Comparison of ENCODE assay signal across 12 cellular contexts in genomic region chr2:7034313-7034712, GRCh38.
DNase-seq lines count a peak whose midpoint lies in the region; ATAC-seq and TF ChIP-seq lines count a peak whose summit lies in the region.
"Had no signal": no experiment of that assay in that cellular context is flagged by ENCODE, and none has a peak within 500 bp of the region (broad histone marks: within the 10 kb centered on the region; RNA-seq: fewer than 3 reads in every experiment).

No MANE protein-coding gene starts in this region.

- TF ChIP-seq CTCF in AG04449 (IDR thresholded peaks at IDR 0.05; ENCODE audit: insufficient read depth, low read length, missing control alignments) (peak; percentile 13), HCT116 (IDR thresholded peaks at IDR 0.05 in 2 of 3, conservative IDR thresholded peaks at IDR 0.05 in 1 of 3; ENCODE audit: borderline replicate concordance in 1 of 3, insufficient read depth in 1 of 3, low read depth in 2 of 3, low read length in 2 of 3) (0 out of 6 replicates have a peak, but pooled peaks of 1 of the 3 experiments have one; percentile 8)

- intact Hi-C loops in HCT116 (cut with micrococcal nuclease), result no loop called here

- no peaks in the 10 kb centered on the region for H3K79me2 ChIP-seq in HCT116 (ENCODE audit: insufficient read depth, low read length)

- CTCF ChIA-PET in AG04449 (lab: Yijun Ruan, JAX) (interaction anchor here (0.6 to 2.8 kb wide), 4 partner anchors 10 to 1844 kb away, joined by 3 to 27 read pairs (median 5); no protein-coding TSS in a partner anchor), HCT116 (lab: Charles Lee) (interaction anchor here (1.4 to 1.5 kb wide), 2 partner anchors 21 to 137 kb away, joined by 3 to 7 read pairs; no protein-coding TSS in a partner anchor)

- no peak overlapping the region for H2AFZ ChIP-seq in HCT116 (ENCODE audit: low read depth, low read length, poor library complexity, severe bottlenecking)

- no peaks in the 10 kb centered on the region for H3K27me3 ChIP-seq in HCT116 (ENCODE audit: insufficient read depth, low read length)

- no peaks in the 10 kb centered on the region for H3K9me3 ChIP-seq in HCT116 (ENCODE audit: control insufficient read depth in 1 of 2, insufficient read depth in 1 of 2, low read depth in 1 of 2, low read length in 2 of 2)

- H3K4me3 ChIP-seq in AG04449 (ENCODE audit: low read depth, low read length) (no peak overlapping the region), HCT116 (replicated peaks in 1 of 2; ENCODE audit: low read depth in 1 of 2, low read length in 2 of 2) (no peak overlapping the region)
- H3K4me3 ChIP-seq: GM12878 had no signal

- H3K9me2 ChIP-seq in HCT116 (ENCODE audit: insufficient read depth), result no peaks in the 10 kb centered on the region

- no peaks in the 10 kb centered on the region; a peak in 1 of 4 replicates for H3K36me3 ChIP-seq in HCT116 (ENCODE audit: control insufficient read depth in 1 of 2, insufficient read depth in 2 of 2, low read length in 2 of 2)

- no peak overlapping the region for H3K27ac ChIP-seq in HCT116 (ENCODE audit: low read depth, low read length)

- no peaks in the 10 kb centered on the region for H4K20me1 ChIP-seq in HCT116 (ENCODE audit: insufficient read depth)

- peaks cover 7 to 8% of the 10 kb centered on the region in 2 experiments; a peak in 2 of 4 replicates for H3K4me1 ChIP-seq in HCT116 (ENCODE audit: control insufficient read depth in 1 of 2, insufficient read depth in 2 of 2, low read length in 2 of 2)

- no peak for TF ChIP-seq POLR2A in HCT116 (IDR thresholded peaks at IDR 0.05; ENCODE audit: borderline replicate concordance, extremely low read depth, insufficient read depth, insufficient read length)

- ATAC-seq in HCT116, result 0 out of 2 replicates have a peak, but pooled peaks have one; percentile 38
- ATAC-seq in HG02885 (IDR thresholded peaks at IDR 0.05; ENCODE audit: poor library complexity, unreplicated experiment), result no peak
- ATAC-seq in GM21423 (IDR thresholded peaks at IDR 0.05; ENCODE audit: unreplicated experiment), result no peak
- ATAC-seq: GM12878 had no signal

- RAD21 ChIA-PET in HCT116 (lab: Charles Lee; ENCODE audit: low non-redundant PET in 1 of 2, low total read pairs in 2 of 2, uncharacterized antibody in 2 of 2, unreplicated experiment in 2 of 2), result no interaction called here

- POLR2A ChIA-PET in AG04449 (lab: Yijun Ruan, JAX) (no interaction called here), HCT116 (lab: Charles Lee) (no interaction called here)

- TF ChIP-seq RAD21 in HCT116 (IDR thresholded peaks at IDR 0.05; ENCODE audit: low read depth), result no peak

- H3K4me2 ChIP-seq in HCT116 (ENCODE audit: low read length), result no peak overlapping the region

- H3K9ac ChIP-seq in HCT116 (ENCODE audit: low read length), result no peak overlapping the region

- BruUV-seq in HCT116 (replicated peaks; lab: Mats Ljungman, UMichigan), result no TSS peak

- DNase-seq in AG04449 (ENCODE audit: low read depth, low spot score) (no peak), HCT116 (ENCODE audit: low read depth, low spot score) (no peak), astrocyte of the hippocampus (ENCODE audit: low read depth, low spot score) (peak; percentile 43), iPS-NIHi7 (ENCODE audit: extremely low spot score) (peak; percentile 34), mesenteric fat pad (ENCODE audit: low spot score) (no peak), T-helper 9 cell (no peak)
- DNase-seq: activated CD8-positive, alpha-beta memory T cell treated with anti-CD3 and anti-CD28 coated beads, Interleukin-2, amount 50 U/mL, for 4 hours; CD4-positive, CD25-positive, alpha-beta regulatory T cell; T-helper 2 cell had no signal

TF ChIP-seq in HCT116, 20 proteins besides CTCF, POLR2A, EP300 and RAD21:
- TF ChIP-seq FOSL1 (IDR thresholded peaks at IDR 0.05; ENCODE audit: low read depth) (no peak), SRF (IDR thresholded peaks at IDR 0.05; ENCODE audit: low read depth) (no peak), CBX3 (IDR thresholded peaks at IDR 0.05; ENCODE audit: low read depth) (no peak), SP1 (IDR thresholded peaks at IDR 0.05; ENCODE audit: low read depth) (no peak), ZNF274 (IDR thresholded peaks at IDR 0.05; ENCODE audit: low read depth, low read length) (no peak), EZH2 (IDR thresholded peaks at IDR 0.05) (no peak), REST (IDR thresholded peaks at IDR 0.05; ENCODE audit: low read depth) (no peak), POLR2AphosphoS5 (IDR thresholded peaks at IDR 0.05; ENCODE audit: low read depth, low read length) (no peak), EGR1 (IDR thresholded peaks at IDR 0.05; ENCODE audit: low read depth) (no peak), ELF1 (IDR thresholded peaks at IDR 0.05; ENCODE audit: borderline replicate concordance, low read depth) (no peak), JUND (IDR thresholded peaks at IDR 0.05) (no peak), ATF3 (IDR thresholded peaks at IDR 0.05) (no peak), YY1 (IDR thresholded peaks at IDR 0.05; ENCODE audit: extremely low read depth, insufficient replicate concordance, low read depth, low read length) (no peak), SIN3A (IDR thresholded peaks at IDR 0.05; ENCODE audit: low read depth) (no peak), ZFX (IDR thresholded peaks at IDR 0.05) (no peak), EZH2phosphoT487 (IDR thresholded peaks at IDR 0.05; ENCODE audit: borderline replicate concordance) (no peak)
- TF ChIP-seq, protein P1, sequence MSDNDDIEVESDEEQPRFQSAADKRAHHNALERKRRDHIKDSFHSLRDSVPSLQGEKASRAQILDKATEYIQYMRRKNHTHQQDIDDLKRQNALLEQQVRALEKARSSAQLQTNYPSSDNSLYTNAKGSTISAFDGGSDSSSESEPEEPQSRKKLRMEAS (IDR thresholded peaks at IDR 0.05), result no peak
- TF ChIP-seq, protein P2, sequence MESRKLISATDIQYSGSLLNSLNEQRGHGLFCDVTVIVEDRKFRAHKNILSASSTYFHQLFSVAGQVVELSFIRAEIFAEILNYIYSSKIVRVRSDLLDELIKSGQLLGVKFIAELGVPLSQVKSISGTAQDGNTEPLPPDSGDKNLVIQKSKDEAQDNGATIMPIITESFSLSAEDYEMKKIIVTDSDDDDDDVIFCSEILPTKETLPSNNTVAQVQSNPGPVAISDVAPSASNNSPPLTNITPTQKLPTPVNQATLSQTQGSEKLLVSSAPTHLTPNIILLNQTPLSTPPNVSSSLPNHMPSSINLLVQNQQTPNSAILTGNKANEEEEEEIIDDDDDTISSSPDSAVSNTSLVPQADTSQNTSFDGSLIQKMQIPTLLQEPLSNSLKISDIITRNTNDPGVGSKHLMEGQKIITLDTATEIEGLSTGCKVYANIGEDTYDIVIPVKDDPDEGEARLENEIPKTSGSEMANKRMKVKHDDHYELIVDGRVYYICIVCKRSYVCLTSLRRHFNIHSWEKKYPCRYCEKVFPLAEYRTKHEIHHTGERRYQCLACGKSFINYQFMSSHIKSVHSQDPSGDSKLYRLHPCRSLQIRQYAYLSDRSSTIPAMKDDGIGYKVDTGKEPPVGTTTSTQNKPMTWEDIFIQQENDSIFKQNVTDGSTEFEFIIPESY (IDR thresholded peaks at IDR 0.05; ENCODE audit: extremely low read depth, insufficient replicate concordance, low read length), result no peak

Comparison
In these comparisons a context has a peak if more than half of its experiments do, and no peak if none do; other contexts are left out.
1. DNase-seq: peak in astrocyte of the hippocampus (single experiment) and iPS-NIHi7 (single experiment); none in AG04449 (single experiment), HCT116 (single experiment), mesenteric fat pad (single experiment) and T-helper 9 cell (single experiment).